Comparison of ENCODE assay signal across 23 cellular contexts in the genomic region with DNA sequence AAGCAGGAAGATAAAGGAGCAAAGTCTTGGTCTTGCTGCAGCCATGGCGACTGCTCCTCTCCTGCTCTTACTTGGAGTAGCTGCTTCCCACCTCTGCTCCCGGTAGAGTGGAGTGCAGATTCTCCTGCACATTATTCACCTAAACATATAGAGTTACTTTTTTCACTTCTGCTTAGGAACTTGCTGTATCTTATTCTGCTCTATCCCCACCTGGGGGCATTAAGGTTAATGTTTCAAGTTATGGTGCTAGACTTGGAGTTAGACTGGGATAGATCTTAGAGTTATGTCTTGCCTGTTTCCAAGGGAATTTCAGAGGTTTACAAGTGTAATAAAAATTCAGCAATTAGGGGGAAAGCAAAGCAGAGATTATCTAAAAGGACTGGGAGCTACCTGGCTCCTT.
A peak's percentile ranks its signal among the peaks of the same experiment; 100 is the strongest.
DNase-seq lines count a peak whose midpoint lies in the region; ATAC-seq and TF ChIP-seq lines count a peak whose summit lies in the region.
"Had no signal": no experiment of that assay in that cellular context is flagged by ENCODE, and none has a peak within 500 bp of the region (broad histone marks: within the 10 kb centered on the region; RNA-seq: fewer than 3 reads in every experiment).

No MANE protein-coding gene starts in this region.

- H3K36me3 ChIP-seq in HEK293 (ENCODE audit: control insufficient read depth in 2 of 2, insufficient read depth in 1 of 2, low read length in 2 of 2) (no peaks in the 10 kb centered on the region), OCI-LY1 (ENCODE audit: insufficient read depth, low read length) (no peaks in the 10 kb centered on the region), mesenchymal stem cell (ENCODE audit: control insufficient read depth in 1 of 2, insufficient read depth in 2 of 2, low read depth in 1 of 2, low read length in 2 of 2) (peaks cover 0 to 4% of the 10 kb centered on the region in 2 experiments), gastrocnemius medialis (no peaks in the 10 kb centered on the region)
- H3K36me3 ChIP-seq: thyroid gland had no signal

- no peaks in the 10 kb centered on the region for H3F3A ChIP-seq in OCI-LY1 (ENCODE audit: insufficient read depth, low read length)

- H3K4me1 ChIP-seq in HEK293 (ENCODE audit: control insufficient read depth, insufficient read depth, low read length) (peaks cover 17% of the 10 kb centered on the region), OCI-LY1 (ENCODE audit: insufficient read depth, low read length, severe bottlenecking) (peaks cover 17% of the 10 kb centered on the region), mesenchymal stem cell (ENCODE audit: control insufficient read depth, insufficient read depth, low read depth, low read length) (peaks cover 11% of the 10 kb centered on the region), gastrocnemius medialis (peaks cover 46 to 51% of the 10 kb centered on the region in 2 donors)

- H3K4me2 ChIP-seq in OCI-LY1 (ENCODE audit: low read length) (no peak overlapping the region), mesenchymal stem cell (ENCODE audit: low read length, poor library complexity, severe bottlenecking) (no peak overlapping the region)

- no peaks in the 10 kb centered on the region for H4K20me1 ChIP-seq in OCI-LY1 (ENCODE audit: insufficient read depth, low read length)

- no peaks in the 10 kb centered on the region for H3K9me2 ChIP-seq in OCI-LY1 (ENCODE audit: low read depth, low read length)

- no peak for ATAC-seq in gastrocnemius medialis
- ATAC-seq in GM21576 (IDR thresholded peaks at IDR 0.05; ENCODE audit: unreplicated experiment) = no peak
- no peak for ATAC-seq in HG02798 (IDR thresholded peaks at IDR 0.05; ENCODE audit: poor library complexity, unreplicated experiment)
- ATAC-seq: effector memory CD8-positive, alpha-beta T cell; sciatic nerve had no signal

- H3K27ac ChIP-seq in HEK293 (ENCODE audit: extremely low read depth, low read depth, low read length) = no peak overlapping the region
- H3K27ac ChIP-seq in OCI-LY1 (ENCODE audit: low read depth, low read length, poor library complexity, severe bottlenecking) = no peak overlapping the region
- no peak overlapping the region for H3K27ac ChIP-seq in mesenchymal stem cell (ENCODE audit: low read length, poor library complexity, severe bottlenecking)
- peak overlapping the region in 3 of 4 donors; percentile 5 to 85 (median 35) for H3K27ac ChIP-seq in gastrocnemius medialis
- H3K27ac ChIP-seq: GM23248, thyroid gland had no signal

- no peak overlapping the region for H4K8ac ChIP-seq in mesenchymal stem cell (ENCODE audit: low read length)

- H2BK15ac ChIP-seq in mesenchymal stem cell (ENCODE audit: low read depth, poor library complexity, severe bottlenecking) = no peak overlapping the region

- H3K4me3 ChIP-seq in HEK293 (ENCODE audit: low read depth, low read length) (no peak overlapping the region), OCI-LY1 (ENCODE audit: low read depth, low read length, poor library complexity, severe bottlenecking) (no peak overlapping the region), mesenchymal stem cell (ENCODE audit: insufficient read depth in 1 of 2, low read depth in 1 of 2, low read length in 2 of 2) (no peak overlapping the region), gastrocnemius medialis (no peak overlapping the region), lower leg skin (ENCODE audit: low read depth, poor library complexity, severe bottlenecking) (no peak overlapping the region)
- H3K4me3 ChIP-seq: GM23248, thyroid gland had no signal

- WGBS in mesenchymal stem cell = 86% methylated on average over 2 of the region's 2 CpGs
- WGBS in lower leg skin, 2 donors = 74 to 75% methylated on average over 2 of the region's 2 CpGs

- peak overlapping the region in 1 of 2 experiments; percentile 38 for H3K18ac ChIP-seq in mesenchymal stem cell (ENCODE audit: low read depth in 1 of 2, low read length in 2 of 2)

- POLR2A ChIA-PET in HEK293 (lab: Yijun Ruan, JAX) = interaction anchor here (0.5 kb wide), 1 partner anchor 141 kb away, joined by 3 read pairs; no protein-coding TSS in a partner anchor

- TF ChIP-seq POLR2A in gastrocnemius medialis (IDR thresholded peaks at IDR 0.05) (no peak), lower leg skin (IDR thresholded peaks at IDR 0.05) (no peak)

- in situ Hi-C loops in gastrocnemius medialis (cut with MboI; ENCODE audit: low sequenced_read_pairs in 4 of 4) = no loop called here

- H2BK5ac ChIP-seq in mesenchymal stem cell (ENCODE audit: low read depth, low read length, poor library complexity, severe bottlenecking) = no peak overlapping the region

- no peaks in the 10 kb centered on the region for H3K79me2 ChIP-seq in OCI-LY1 (ENCODE audit: insufficient read depth, low read length)

- no peaks in the 10 kb centered on the region for H3K9me3 ChIP-seq in HEK293 (ENCODE audit: control insufficient read depth, insufficient read depth, low read depth, low read length)
- H3K9me3 ChIP-seq in OCI-LY1 (ENCODE audit: low read length) = no peaks in the 10 kb centered on the region
- no peaks in the 10 kb centered on the region for H3K9me3 ChIP-seq in mesenchymal stem cell (ENCODE audit: control insufficient read depth, low read length)
- no peaks in the 10 kb centered on the region for H3K9me3 ChIP-seq in gastrocnemius medialis
- H3K9me3 ChIP-seq: thyroid gland had no signal

- H3K23ac ChIP-seq in mesenchymal stem cell (ENCODE audit: low read length in 2 of 2) = no peak overlapping the region

- intact Hi-C loops in gastrocnemius medialis (cut with DNase I; ENCODE audit: low total_unique reads) (loop anchor here (5.0 kb wide), 3 partner anchors 67 to 502 kb away; partner anchors contain the start of gene SETBP1), lower leg skin (cut with DNase I; ENCODE audit: low total_unique reads) (no loop called here)

- H2BK12ac ChIP-seq in mesenchymal stem cell (ENCODE audit: low read length in 2 of 2) = peak overlapping the region; percentile 56 to 88

- peak; percentile 30; the same call in 1 of the 2 replicates for TF ChIP-seq CTCF in HEK293 (tag by site-specific recombination; IDR thresholded peaks at IDR 0.05)
- peak; percentile 30; the same call in 1 of the 2 replicates for TF ChIP-seq CTCF in OCI-LY1 (IDR thresholded peaks at IDR 0.05; ENCODE audit: low read length)
- no peak for TF ChIP-seq CTCF in gastrocnemius medialis (IDR thresholded peaks at IDR 0.05 in 4 of 5, conservative IDR thresholded peaks at IDR 0.05 in 1 of 5)
- TF ChIP-seq CTCF in lower leg skin (IDR thresholded peaks at IDR 0.05) = no peak

- H3K27me3 ChIP-seq in OCI-LY1 (ENCODE audit: insufficient read depth, low read length) (no peaks in the 10 kb centered on the region), mesenchymal stem cell (ENCODE audit: control insufficient read depth in 1 of 2, insufficient read depth in 1 of 2, low read length in 2 of 2) (no peaks in the 10 kb centered on the region), gastrocnemius medialis (no peaks in the 10 kb centered on the region)
- H3K27me3 ChIP-seq: thyroid gland had no signal

- H2BK120ac ChIP-seq in mesenchymal stem cell (ENCODE audit: low read depth, low read length) = no peak overlapping the region

- H2AFZ ChIP-seq in OCI-LY1 (ENCODE audit: low read length) = no peak overlapping the region
- no peak overlapping the region for H2AFZ ChIP-seq in mesenchymal stem cell (ENCODE audit: low read depth, low read length)
- H2AFZ ChIP-seq: GM23248 had no signal

- no peak overlapping the region for H3K4ac ChIP-seq in mesenchymal stem cell (ENCODE audit: low read depth in 1 of 2, low read length in 2 of 2)

- CTCF ChIA-PET in HEK293 (lab: Yijun Ruan, JAX) = interaction anchor here (1.3 kb wide), 1 partner anchor 10 kb away, joined by 3 read pairs; no protein-coding TSS in a partner anchor

- H3K9ac ChIP-seq in OCI-LY1 (ENCODE audit: low read length) (no peak overlapping the region), mesenchymal stem cell (ENCODE audit: low read length) (no peak overlapping the region)
- H3K9ac ChIP-seq: GM23248 had no signal

- H4K91ac ChIP-seq in mesenchymal stem cell (ENCODE audit: low read length) = no peak overlapping the region

- peaks cover 21% of the 10 kb centered on the region for H3K79me1 ChIP-seq in mesenchymal stem cell (replicated peaks; ENCODE audit: low read length, poor library complexity, severe bottlenecking)

- no peak for DNase-seq in mesenchymal stem cell
- no peak for DNase-seq in gastrocnemius medialis
- DNase-seq in lower leg skin (ENCODE audit: low spot score in 2 of 2) = no peak
- no peak for DNase-seq in mucosa of gallbladder (ENCODE audit: low spot score)
- DNase-seq: activated CD4-positive, alpha-beta memory T cell treated with anti-CD3 and anti-CD28 coated beads for 36 hours; activated CD4-positive, CD25-positive, alpha-beta regulatory T cell treated with anti-CD3 and anti-CD28 coated beads, Interleukin-2, amount 50 U/mL, for 72 hours; activated CD8-positive, alpha-beta memory T cell treated with anti-CD3 and anti-CD28 coated beads, Interleukin-2, amount 50 U/mL, for 4 hours; activated naive CD4-positive, alpha-beta T cell treated with anti-CD3 and anti-CD28 coated beads for 36 hours; effector memory CD8-positive, alpha-beta T cell; GM23248; head of caudate nucleus; islet precursor cell; NCI-H1092; NCI-H1694; SHP77; stimulated activated CD4-positive, alpha-beta T cell treated with anti-CD3 and anti-CD28 coated beads, Interleukin-12 subunit alpha, Interleukin-12 subunit beta, amount 100 ng/mL, for 4 hours; stimulated activated CD4-positive, alpha-beta T cell treated with anti-CD3 and anti-CD28 coated beads, Interleukin-2, amount 100 ng/mL, for 48 hours; thyroid gland had no signal

- no peak overlapping the region for H3K14ac ChIP-seq in mesenchymal stem cell (ENCODE audit: low read length in 2 of 2)

- peak overlapping the region; percentile 79 for H2AK5ac ChIP-seq in mesenchymal stem cell (ENCODE audit: low read length, severe bottlenecking)

TF ChIP-seq in HEK293, 187 proteins besides CTCF, POLR2A, EP300 and RAD21 (continues in another document):
- no peak for TF ChIP-seq ZNF747 (tag by site-specific recombination; IDR thresholded peaks at IDR 0.05)
- TF ChIP-seq ZNF394 (tag by site-specific recombination; IDR thresholded peaks at IDR 0.05; ENCODE audit: borderline replicate concordance) = peak; percentile 18; the same call in 1 of the 2 replicates

Comparison
In these comparisons a context has a peak if more than half of its experiments do, and no peak if none do; other contexts are left out.
1. H3K27ac ChIP-seq: peak in gastrocnemius medialis (3 of 4); none in HEK293 (single experiment), OCI-LY1 (single experiment) and mesenchymal stem cell (single experiment).
2. CTCF ChIP-seq: peak in HEK293 (single experiment) and OCI-LY1 (single experiment); none in gastrocnemius medialis (0 of 5) and lower leg skin (0 of 3).